Comparison of ENCODE assay signal across 13 cellular contexts in the genomic region with DNA sequence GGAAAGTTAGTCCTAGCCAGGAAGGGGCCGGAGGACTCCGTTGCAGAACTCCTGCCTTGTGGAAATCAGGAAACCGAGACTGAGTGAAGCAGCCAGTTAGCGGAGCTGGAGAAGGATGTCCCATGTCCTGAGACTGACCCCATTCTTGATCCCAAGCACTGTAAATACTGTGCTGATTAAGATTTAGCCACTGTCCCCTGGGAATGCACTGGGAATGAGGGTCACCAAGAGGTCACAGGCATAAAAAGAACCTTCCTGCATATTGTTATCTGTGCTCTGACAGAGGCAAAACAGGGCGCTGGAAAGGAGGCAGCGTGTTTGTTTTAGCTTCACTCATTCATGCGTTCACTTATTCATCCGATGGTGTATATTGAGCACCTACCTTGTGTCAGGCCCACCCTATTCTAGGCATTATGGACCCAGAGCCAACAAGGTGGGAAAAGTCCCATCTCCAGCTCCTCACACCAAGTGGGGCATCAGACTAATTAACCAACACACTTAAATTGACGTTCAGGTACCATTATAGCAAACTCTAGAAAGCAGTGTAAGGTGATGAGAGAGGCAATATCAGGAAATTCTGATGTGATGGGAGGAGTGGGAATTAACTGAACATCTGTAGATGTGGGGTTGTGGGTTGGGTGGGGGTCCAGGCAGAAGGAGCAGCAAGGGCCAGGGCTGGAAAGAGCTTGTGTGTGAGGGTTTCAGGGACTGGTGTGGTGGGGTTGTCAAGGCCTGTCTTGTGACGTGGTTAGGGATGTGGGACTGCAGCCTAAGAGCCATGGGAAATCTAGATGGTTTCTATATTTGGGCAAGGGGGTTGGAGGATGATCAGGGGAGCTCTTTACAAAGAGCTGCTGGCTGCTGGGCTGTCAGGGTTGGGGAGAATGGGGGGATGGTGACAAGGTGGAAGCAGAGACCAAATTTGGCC. TPM values are rescaled to one million over a fixed set of nuclear protein-coding genes. Genes with fewer than 3 reads are reported as not detected.
A peak's percentile ranks its signal among the peaks of the same experiment; 100 is the strongest.
DNase-seq lines count a peak whose midpoint lies in the region; ATAC-seq and TF ChIP-seq lines count a peak whose summit lies in the region.
"Had no signal": no experiment of that assay in that cellular context is flagged by ENCODE, and none has a peak within 500 bp of the region (broad histone marks: within the 10 kb centered on the region; RNA-seq: fewer than 3 reads in every experiment).

No MANE protein-coding gene starts in this region.

- H3K4me3 ChIP-seq in astrocyte of the cerebellum (ENCODE audit: low read depth, low read length) (no peak overlapping the region), heart right ventricle (no peak overlapping the region)
- H3K4me3 ChIP-seq: lung, uterus had no signal

- ATAC-seq in heart right ventricle: peak; percentile 40 to 64 (median 54)
- no peak for ATAC-seq in stimulated activated naive B cell treated with anti-CD40 and anti-IgM and Interleukin-4, amounts not matched to agents 10 μg/mL and 1 μg/mL and 100 μg/mL, for 72 hours (replicated peaks)
- ATAC-seq in HG03565 (IDR thresholded peaks at IDR 0.05; ENCODE audit: unreplicated experiment): no peak

- H3K27ac Mint-ChIP-seq in stimulated activated naive B cell treated with anti-CD40 and anti-IgM and Interleukin-4, amounts not matched to agents 10 μg/mL and 1 μg/mL and 100 μg/mL, for 72 hours: no peak overlapping the region

- no peaks in the 10 kb centered on the region for H3K27me3 ChIP-seq in heart right ventricle
- H3K27me3 ChIP-seq: uterus had no signal

- no peaks in the 10 kb centered on the region for H3K9me3 Mint-ChIP-seq in stimulated activated naive B cell treated with anti-CD40 and anti-IgM and Interleukin-4, amounts not matched to agents 10 μg/mL and 1 μg/mL and 100 μg/mL, for 72 hours

- WGBS in heart right ventricle, 2 donors: 33 to 42% methylated on average over 10 of the region's 10 CpGs

- H3K4me3 Mint-ChIP-seq in stimulated activated naive B cell treated with anti-CD40 and anti-IgM and Interleukin-4, amounts not matched to agents 10 μg/mL and 1 μg/mL and 100 μg/mL, for 72 hours: no peak overlapping the region

- DNase-seq in Caki2 (ENCODE audit: low read depth): peak; percentile 83
- peak; percentile 23 for DNase-seq in astrocyte of the cerebellum (ENCODE audit: low read depth)
- DNase-seq in heart right ventricle: peak in 1 of 2 donors; percentile 54
- DNase-seq in non-pigmented ciliary epithelial cell (ENCODE audit: low read depth): peak; percentile 37
- DNase-seq in stimulated activated naive B cell treated with anti-CD40 and anti-IgM and Interleukin-4, amounts not matched to agents 10 μg/mL and 1 μg/mL and 100 μg/mL, for 72 hours: no peak
- no peak for DNase-seq in DMS53 (lab: John Stamatoyannopoulos, UW)
- DNase-seq in 8988T: no peak
- DNase-seq: activated CD4-positive, alpha-beta T cell treated with anti-CD3 and anti-CD28 coated beads for 1 hour; NCI-H748 treated with DMSO at 0.1 percent for 48 hours; SW 1271; uterus had no signal

- no peak for TF ChIP-seq CTCF in astrocyte of the cerebellum (IDR thresholded peaks at IDR 0.05; ENCODE audit: low read depth, low read length, missing control alignments)
- TF ChIP-seq CTCF in heart right ventricle (IDR thresholded peaks at IDR 0.05): no peak

- peaks cover 16 to 56% (median 38%) of the 10 kb centered on the region in 9 donors for H3K4me1 ChIP-seq in heart right ventricle
- H3K4me1 ChIP-seq: uterus had no signal

- no peaks in the 10 kb centered on the region for H3K36me3 ChIP-seq in heart right ventricle
- H3K36me3 ChIP-seq: uterus had no signal

- H3K9me3 ChIP-seq in heart right ventricle: no peaks in the 10 kb centered on the region
- H3K9me3 ChIP-seq: uterus had no signal

- in situ Hi-C loops in Caki2 (cut with HindIII; ENCODE audit: low pct_unique_long_range_greater_than_20kb, low sequenced_read_pairs): no loop called here
- in situ Hi-C loops in astrocyte of the cerebellum (cut with HindIII; ENCODE audit: low sequenced_read_pairs): no loop called here

- intact Hi-C loops in heart right ventricle (cut with DNase I): no loop called here

- no peaks in the 10 kb centered on the region for H3K36me3 Mint-ChIP-seq in stimulated activated naive B cell treated with anti-CD40 and anti-IgM and Interleukin-4, amounts not matched to agents 10 μg/mL and 1 μg/mL and 100 μg/mL, for 72 hours

- peaks cover 4 to 21% of the 10 kb centered on the region in 2 donors for H3K27me3 Mint-ChIP-seq in stimulated activated naive B cell treated with anti-CD40 and anti-IgM and Interleukin-4, amounts not matched to agents 10 μg/mL and 1 μg/mL and 100 μg/mL, for 72 hours

- peaks cover 11 to 18% of the 10 kb centered on the region in 2 donors for H3K4me1 Mint-ChIP-seq in stimulated activated naive B cell treated with anti-CD40 and anti-IgM and Interleukin-4, amounts not matched to agents 10 μg/mL and 1 μg/mL and 100 μg/mL, for 72 hours

- peak overlapping the region in 9 of 10 donors; percentile 2 to 85 (median 64) for H3K27ac ChIP-seq in heart right ventricle
- H3K27ac ChIP-seq: uterus had no signal

RNA-seq across cellular contexts. Expression of a gene that starts 10.6 kb away (rescaled TPM):
- 1.2 TPM in 1 of 2 replicates, not detected in the other for total RNA-seq in Caki2 (2014; rRNA removed; shearing (Covaris generic); ENCODE audit: low replicate concordance)
- 10 to 100 TPM in 2 of 10 donors, 1 to 10 TPM in 8; 3.2 to 10.9 (median 5.8) TPM for total RNA-seq in heart right ventricle
- 1 to 10 TPM; 3.1 to 3.8 TPM for polyA plus RNA-seq in heart right ventricle

Comparison
In these comparisons a context has a peak if more than half of its experiments do, and no peak if none do; other contexts are left out.
1. DNase-seq: peak in Caki2 (single experiment), astrocyte of the cerebellum (single experiment) and non-pigmented ciliary epithelial cell (single experiment); none in stimulated activated naive B cell treated with anti-CD40 and anti-IgM and Interleukin-4, amounts not matched to agents 10 μg/mL and 1 μg/mL and 100 μg/mL, for 72 hours (single experiment), DMS53 (single experiment) and 8988T (single experiment).
2. ATAC-seq: peak in heart right ventricle (8 of 8); none in stimulated activated naive B cell treated with anti-CD40 and anti-IgM and Interleukin-4, amounts not matched to agents 10 μg/mL and 1 μg/mL and 100 μg/mL, for 72 hours (0 of 2) and HG03565 (single experiment).